ENCODE assay signal across 1 cellular context in genomic region chr18:8893628-8894231, GRCh38.
TF ChIP-seq lines count a peak whose summit lies in the region.

No MANE protein-coding gene starts in this region.

TF ChIP-seq in K562, 482 proteins besides CTCF, POLR2A, EP300 and RAD21:
- no peak for TF ChIP-seq ARID3A (IDR thresholded peaks at IDR 0.05; ENCODE audit: borderline replicate concordance, low read depth, low read length)
- TF ChIP-seq HBP1 (CRISPR knock-in tag; IDR thresholded peaks at IDR 0.05): no peak
- peak; percentile 26; the same call in 1 of the 2 replicates for TF ChIP-seq ZNF316 (IDR thresholded peaks at IDR 0.05)
- TF ChIP-seq TRIM28 (IDR thresholded peaks at IDR 0.05): no peak
- no peak for TF ChIP-seq CEBPG (CRISPR knock-in tag; IDR thresholded peaks at IDR 0.05)
- TF ChIP-seq CEBPG (tag; conservative IDR thresholded peaks at IDR 0.05 in 1 of 2, IDR thresholded peaks at IDR 0.05 in 1 of 2): peak in 1 of 2 experiments; percentile 66; a peak in 2 of 4 replicates
- TF ChIP-seq MAFG (tag; conservative IDR thresholded peaks at IDR 0.05): peak; percentile 27; the same call in 1 of the 2 replicates
- TF ChIP-seq CBX1 (IDR thresholded peaks at IDR 0.05; ENCODE audit: low read depth): no peak
- no peak for TF ChIP-seq ZKSCAN1 (IDR thresholded peaks at IDR 0.05; ENCODE audit: low read depth, low read length)
- TF ChIP-seq EHMT2 (IDR thresholded peaks at IDR 0.05): no peak
- TF ChIP-seq ZNF232 (CRISPR knock-in tag; IDR thresholded peaks at IDR 0.05): no peak
- no peak for TF ChIP-seq SLC30A9 (CRISPR knock-in tag; IDR thresholded peaks at IDR 0.05)
- no peak for TF ChIP-seq ZNF512 (tag; IDR thresholded peaks at IDR 0.05)
- TF ChIP-seq NFATC3 (IDR thresholded peaks at IDR 0.05): no peak
- TF ChIP-seq ARHGAP35 (IDR thresholded peaks at IDR 0.05; ENCODE audit: partially characterized antibody): no peak
- no peak for TF ChIP-seq TFE3 (CRISPR knock-in tag; IDR thresholded peaks at IDR 0.05)
- TF ChIP-seq ATF6 (CRISPR knock-in tag; IDR thresholded peaks at IDR 0.05): no peak
- TF ChIP-seq BRD4 (IDR thresholded peaks at IDR 0.05): no peak
- TF ChIP-seq MAFK (IDR thresholded peaks at IDR 0.05; ENCODE audit: low read length): 0 out of 2 replicates have a peak, but pooled peaks have one; percentile 16
- TF ChIP-seq EGR1 (conservative IDR thresholded peaks at IDR 0.05): no peak
- TF ChIP-seq SREBF1 (IDR thresholded peaks at IDR 0.05; ENCODE audit: borderline replicate concordance, low read depth, low read length): no peak
- TF ChIP-seq ZZZ3 (IDR thresholded peaks at IDR 0.05): no peak
- TF ChIP-seq TAF9B (IDR thresholded peaks at IDR 0.05; ENCODE audit: partially characterized antibody): no peak
- no peak for TF ChIP-seq NR2C2 (CRISPR knock-in tag; IDR thresholded peaks at IDR 0.05)
- TF ChIP-seq NR2C2 (tag; IDR thresholded peaks at IDR 0.05): peak; percentile 22; the same call in 1 of the 2 replicates
- TF ChIP-seq PYGO2 (tag; IDR thresholded peaks at IDR 0.05): no peak
- 0 out of 2 replicates have a peak, but pooled peaks have one; percentile 0 for TF ChIP-seq MYC (IDR thresholded peaks at IDR 0.05; ENCODE audit: low read depth, low read length)
- TF ChIP-seq MYC (CRISPR knock-in tag; IDR thresholded peaks at IDR 0.05; ENCODE audit: borderline replicate concordance, low read depth): no peak
- peak; percentile 34; the same call in 1 of the 2 replicates for TF ChIP-seq C11orf30 (IDR thresholded peaks at IDR 0.05; ENCODE audit: low read depth)
- TF ChIP-seq PHB (CRISPR knock-in tag; IDR thresholded peaks at IDR 0.05): no peak
- 0 out of 4 replicates have a peak, but pooled peaks of 1 of the 2 experiments have one; percentile 11 for TF ChIP-seq TBL1XR1 (IDR thresholded peaks at IDR 0.05; ENCODE audit: low read length in 2 of 2)
- TF ChIP-seq ARID1B (IDR thresholded peaks at IDR 0.05): 0 out of 2 replicates have a peak, but pooled peaks have one; percentile 7
- TF ChIP-seq CHAMP1 (IDR thresholded peaks at IDR 0.05): peak; percentile 10; the same call in 1 of the 2 replicates
- no peak for TF ChIP-seq LARP7 (IDR thresholded peaks at IDR 0.05)
- no peak for TF ChIP-seq CTBP1 (IDR thresholded peaks at IDR 0.05; ENCODE audit: borderline replicate concordance)
- TF ChIP-seq AFF4 (CRISPR knock-in tag; IDR thresholded peaks at IDR 0.05): no peak
- peak; percentile 18; the same call in 1 of the 2 replicates for TF ChIP-seq MAFF (IDR thresholded peaks at IDR 0.05; ENCODE audit: low read length)
- 0 out of 2 replicates have a peak, but pooled peaks have one; percentile 26 for TF ChIP-seq ELF1 (tag; IDR thresholded peaks at IDR 0.05)
- no peak for TF ChIP-seq FOXK1 (CRISPR knock-in tag; IDR thresholded peaks at IDR 0.05; ENCODE audit: borderline replicate concordance)
- no peak for TF ChIP-seq ZBTB17 (CRISPR knock-in tag; IDR thresholded peaks at IDR 0.05)
- no peak for TF ChIP-seq POU5F1 (IDR thresholded peaks at IDR 0.05; ENCODE audit: borderline replicate concordance, low read depth, low read length, partially characterized antibody)
- TF ChIP-seq MEF2A (IDR thresholded peaks at IDR 0.05; ENCODE audit: control insufficient read depth, low read depth, low read length): no peak
- peak; percentile 68 to 95; a peak in 3 of 4 replicates for TF ChIP-seq SRF (CRISPR knock-in tag; IDR thresholded peaks at IDR 0.05)
- TF ChIP-seq RFX5 (IDR thresholded peaks at IDR 0.05; ENCODE audit: low read depth, low read length): no peak
- TF ChIP-seq CBFA2T2 (conservative IDR thresholded peaks at IDR 0.05): no peak
- TF ChIP-seq PKNOX1 (IDR thresholded peaks at IDR 0.05): no peak
